In the genomic region with DNA sequence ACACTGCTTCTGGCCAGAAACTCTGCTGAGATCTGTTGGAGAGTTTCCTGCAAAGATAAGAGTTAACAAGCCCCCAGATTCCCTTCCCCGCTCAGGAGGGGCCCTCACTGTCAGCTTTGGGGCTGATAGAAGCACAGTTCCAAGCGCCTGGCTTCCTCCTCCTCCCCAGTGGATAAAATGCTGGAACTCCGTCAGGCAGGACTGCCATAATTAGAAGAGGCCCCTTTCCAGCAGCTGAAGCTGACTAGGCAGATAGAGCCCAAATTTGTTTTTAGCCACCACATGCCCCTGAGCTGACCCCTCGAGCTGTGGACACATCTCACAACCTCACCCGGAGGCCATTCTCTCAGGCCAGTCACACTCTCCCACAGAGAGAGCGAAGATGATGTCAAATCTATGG, we compare ENCODE assay signal across 17 cellular contexts.
DNase-seq lines count a peak whose midpoint lies in the region; ATAC-seq and TF ChIP-seq lines count a peak whose summit lies in the region.
"Had no signal": no experiment of that assay in that cellular context is flagged by ENCODE, and none has a peak within 500 bp of the region (broad histone marks: within the 10 kb centered on the region; RNA-seq: fewer than 3 reads in every experiment).

No MANE protein-coding gene starts in this region.

- no peak for TF ChIP-seq POLR2A in GM18505 (IDR thresholded peaks at IDR 0.05; ENCODE audit: borderline replicate concordance, extremely low read depth, insufficient read depth, insufficient read length)

- DNase-seq in OCI-M1 (lab: John Stamatoyannopoulos, UW), result peak; percentile 26
- no peak for DNase-seq in chondrocyte (ENCODE audit: low spot score)
- no peak for DNase-seq in immature natural killer cell
- DNase-seq: activated CD4-positive, alpha-beta memory T cell treated with anti-CD3 and anti-CD28 coated beads, Interleukin-2, amount 10 ng/mL, durations not matched to agents 7 days and 5 days; activated naive CD8-positive, alpha-beta T cell treated with anti-CD3 and anti-CD28 coated beads, Interleukin-2, amount 10 ng/mL, durations not matched to agents 7 days and 5 days; activated T-cell treated with anti-CD3 and anti-CD28 coated beads, Interleukin-2, amount 50 U/mL, for 72 hours; endodermal cell; foreskin keratinocyte; NCI-H1436; nucleus accumbens; stimulated activated CD4-positive, alpha-beta T cell treated with anti-CD3 and anti-CD28 coated beads, Interleukin-4, amount 100 ng/mL, for 24 hours; stimulated activated CD8-positive, alpha-beta memory T cell treated with anti-CD3 and anti-CD28 coated beads, Interleukin-4, amount 100 ng/mL, for 48 hours had no signal

- peak; percentile 13 for TF ChIP-seq CTCF in chondrocyte (IDR thresholded peaks at IDR 0.05)

- H3K27ac Mint-ChIP-seq in chondrocyte (ENCODE audit: unreplicated experiment) (no peak overlapping the region), immature natural killer cell (peak overlapping the region in 4 of 6 donors; percentile 1 to 37 (median 26))
- H3K27ac Mint-ChIP-seq in stimulated activated memory B cell treated with anti-CD40 and anti-IgM and Interleukin-4, amounts not matched to agents 10 μg/mL and 1 μg/mL and 100 μg/mL, for 72 hours, result peak overlapping the region; percentile 80
- H3K27ac Mint-ChIP-seq: activated CD4-positive, alpha-beta memory T cell treated with anti-CD3 and anti-CD28 coated beads, Interleukin-2, amount 10 ng/mL, durations not matched to agents 7 days and 5 days; activated naive CD8-positive, alpha-beta T cell treated with anti-CD3 and anti-CD28 coated beads, Interleukin-2, amount 10 ng/mL, durations not matched to agents 7 days and 5 days; activated T-cell treated with anti-CD3 and anti-CD28 coated beads, Interleukin-2, amount 50 U/mL, for 72 hours; endodermal cell had no signal

- no peaks in the 10 kb centered on the region for H3K27me3 Mint-ChIP-seq in chondrocyte (ENCODE audit: low read depth)
- peaks cover 0 to 4% (median 2%) of the 10 kb centered on the region in 3 donors for H3K27me3 Mint-ChIP-seq in immature natural killer cell (ENCODE audit: low read depth in 3 of 3)
- H3K27me3 Mint-ChIP-seq in stimulated activated memory B cell treated with anti-CD40 and anti-IgM and Interleukin-4, amounts not matched to agents 10 μg/mL and 1 μg/mL and 100 μg/mL, for 72 hours, result no peaks in the 10 kb centered on the region
- H3K27me3 Mint-ChIP-seq: activated CD4-positive, alpha-beta memory T cell treated with anti-CD3 and anti-CD28 coated beads, Interleukin-2, amount 10 ng/mL, durations not matched to agents 7 days and 5 days had no signal

- ATAC-seq in stimulated activated memory B cell treated with anti-CD40 and anti-IgM and Interleukin-4, amounts not matched to agents 10 μg/mL and 1 μg/mL and 100 μg/mL, for 72 hours, result no peak
- ATAC-seq in GM18505 (IDR thresholded peaks at IDR 0.05; ENCODE audit: unreplicated experiment) (no peak), HG03565 (IDR thresholded peaks at IDR 0.05; ENCODE audit: unreplicated experiment) (no peak), GM18870 (IDR thresholded peaks at IDR 0.05; ENCODE audit: unreplicated experiment) (no peak), HG03460 (IDR thresholded peaks at IDR 0.05; ENCODE audit: unreplicated experiment) (no peak)
- ATAC-seq: activated T-cell treated with anti-CD3 and anti-CD28 coated beads, Interleukin-2, amount 50 U/mL, for 72 hours; foreskin keratinocyte had no signal

- no peaks in the 10 kb centered on the region for H3K9me3 Mint-ChIP-seq in chondrocyte (ENCODE audit: low read depth)
- H3K9me3 Mint-ChIP-seq in immature natural killer cell, result no peaks in the 10 kb centered on the region
- H3K9me3 Mint-ChIP-seq in stimulated activated memory B cell treated with anti-CD40 and anti-IgM and Interleukin-4, amounts not matched to agents 10 μg/mL and 1 μg/mL and 100 μg/mL, for 72 hours, result no peaks in the 10 kb centered on the region
- H3K9me3 Mint-ChIP-seq: activated CD4-positive, alpha-beta memory T cell treated with anti-CD3 and anti-CD28 coated beads, Interleukin-2, amount 10 ng/mL, durations not matched to agents 7 days and 5 days; activated T-cell treated with anti-CD3 and anti-CD28 coated beads, Interleukin-2, amount 50 U/mL, for 72 hours; endodermal cell had no signal

- peaks cover 46% of the 10 kb centered on the region for H3K4me1 Mint-ChIP-seq in chondrocyte (ENCODE audit: low read depth)
- peaks cover 60 to 65% of the 10 kb centered on the region in 2 donors for H3K4me1 Mint-ChIP-seq in immature natural killer cell
- H3K4me1 Mint-ChIP-seq in stimulated activated memory B cell treated with anti-CD40 and anti-IgM and Interleukin-4, amounts not matched to agents 10 μg/mL and 1 μg/mL and 100 μg/mL, for 72 hours, result peaks cover 37% of the 10 kb centered on the region

- H3K36me3 Mint-ChIP-seq in chondrocyte (ENCODE audit: low read depth), result no peaks in the 10 kb centered on the region
- H3K36me3 Mint-ChIP-seq in immature natural killer cell, result peaks cover 4 to 8% (median 7%) of the 10 kb centered on the region in 3 donors
- H3K36me3 Mint-ChIP-seq in stimulated activated memory B cell treated with anti-CD40 and anti-IgM and Interleukin-4, amounts not matched to agents 10 μg/mL and 1 μg/mL and 100 μg/mL, for 72 hours, result peaks cover 6% of the 10 kb centered on the region

- H3K4me3 Mint-ChIP-seq in chondrocyte (ENCODE audit: unreplicated experiment) (no peak overlapping the region), immature natural killer cell (no peak overlapping the region)
- no peak overlapping the region for H3K4me3 Mint-ChIP-seq in stimulated activated memory B cell treated with anti-CD40 and anti-IgM and Interleukin-4, amounts not matched to agents 10 μg/mL and 1 μg/mL and 100 μg/mL, for 72 hours
- H3K4me3 Mint-ChIP-seq: activated CD4-positive, alpha-beta memory T cell treated with anti-CD3 and anti-CD28 coated beads, Interleukin-2, amount 10 ng/mL, durations not matched to agents 7 days and 5 days; activated naive CD8-positive, alpha-beta T cell treated with anti-CD3 and anti-CD28 coated beads, Interleukin-2, amount 10 ng/mL, durations not matched to agents 7 days and 5 days; activated T-cell treated with anti-CD3 and anti-CD28 coated beads, Interleukin-2, amount 50 U/mL, for 72 hours; endodermal cell had no signal
